ENCODE assay signal across 2 cellular contexts in the genomic region with DNA sequence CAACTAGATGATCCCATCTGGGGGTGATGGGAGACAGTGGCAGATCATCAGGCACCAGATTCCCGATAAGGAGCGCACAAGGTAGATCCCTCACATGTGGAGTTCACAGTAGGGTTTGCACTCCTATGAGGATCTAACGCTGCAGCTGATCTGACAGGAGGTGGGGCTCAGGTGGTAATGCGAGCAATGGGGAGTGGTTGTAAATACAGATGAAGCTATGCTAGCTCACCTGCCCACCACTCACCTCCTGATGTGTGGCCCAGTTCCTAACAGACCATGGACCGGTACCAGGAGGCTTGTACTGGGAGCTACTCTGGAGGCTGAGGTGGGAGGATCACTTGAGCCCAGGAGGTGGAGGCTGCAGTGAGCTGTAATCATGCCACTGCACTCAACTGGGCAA.
TF ChIP-seq lines count a peak whose summit lies in the region.

No MANE protein-coding gene starts in this region.

TF ChIP-seq in H1, 55 proteins besides CTCF, POLR2A, EP300 and RAD21:
- TF ChIP-seq GABPA (IDR thresholded peaks at IDR 0.05; ENCODE audit: borderline replicate concordance, insufficient read depth, low read length) (no peak), RNF2 (IDR thresholded peaks at IDR 0.05; ENCODE audit: borderline replicate concordance, low read depth, low read length, missing control alignments, poor library complexity, severe bottlenecking) (no peak), EGR1 (IDR thresholded peaks at IDR 0.05; ENCODE audit: borderline replicate concordance, low read depth, low read length) (no peak), CEBPB (IDR thresholded peaks at IDR 0.05; ENCODE audit: low read depth, low read length) (no peak), JUN (IDR thresholded peaks at IDR 0.05; ENCODE audit: low read depth, low read length) (no peak), RBBP5 (IDR thresholded peaks at IDR 0.05; ENCODE audit: borderline replicate concordance, low read depth, low read length) (no peak), BRCA1 (IDR thresholded peaks at IDR 0.05; ENCODE audit: low read depth, low read length) (no peak), KDM4A (IDR thresholded peaks at IDR 0.05; ENCODE audit: low read depth, low read length, severe bottlenecking) (no peak), CBX5 (IDR thresholded peaks at IDR 0.05; ENCODE audit: low read depth, low read length) (no peak), SP2 (IDR thresholded peaks at IDR 0.05; ENCODE audit: low read length) (no peak), HDAC6 (IDR thresholded peaks at IDR 0.05; ENCODE audit: low read depth, low read length) (no peak), MAX (IDR thresholded peaks at IDR 0.05) (no peak), SIX5 (IDR thresholded peaks at IDR 0.05; ENCODE audit: low read depth, low read length) (no peak)

TF ChIP-seq in HepG2, 621 proteins besides CTCF, POLR2A, EP300 and RAD21:
- no peak for TF ChIP-seq ZBTB25 (CRISPR knock-in tag; IDR thresholded peaks at IDR 0.05)
- TF ChIP-seq MTA3 (CRISPR knock-in tag; IDR thresholded peaks at IDR 0.05), result no peak
- no peak for TF ChIP-seq ZNF34 (CRISPR knock-in tag; IDR thresholded peaks at IDR 0.05; ENCODE audit: borderline replicate concordance)
- TF ChIP-seq ZNF143 (CRISPR knock-in tag; IDR thresholded peaks at IDR 0.05), result no peak
- no peak for TF ChIP-seq NR2C2 (CRISPR knock-in tag; IDR thresholded peaks at IDR 0.05; ENCODE audit: borderline replicate concordance)
- TF ChIP-seq CEBPZ (IDR thresholded peaks at IDR 0.05; ENCODE audit: low read length), result no peak
- no peak for TF ChIP-seq MAF1 (CRISPR knock-in tag; IDR thresholded peaks at IDR 0.05; ENCODE audit: borderline replicate concordance)
- no peak for TF ChIP-seq ZNF557 (CRISPR knock-in tag; IDR thresholded peaks at IDR 0.05)
- TF ChIP-seq, protein P1, sequence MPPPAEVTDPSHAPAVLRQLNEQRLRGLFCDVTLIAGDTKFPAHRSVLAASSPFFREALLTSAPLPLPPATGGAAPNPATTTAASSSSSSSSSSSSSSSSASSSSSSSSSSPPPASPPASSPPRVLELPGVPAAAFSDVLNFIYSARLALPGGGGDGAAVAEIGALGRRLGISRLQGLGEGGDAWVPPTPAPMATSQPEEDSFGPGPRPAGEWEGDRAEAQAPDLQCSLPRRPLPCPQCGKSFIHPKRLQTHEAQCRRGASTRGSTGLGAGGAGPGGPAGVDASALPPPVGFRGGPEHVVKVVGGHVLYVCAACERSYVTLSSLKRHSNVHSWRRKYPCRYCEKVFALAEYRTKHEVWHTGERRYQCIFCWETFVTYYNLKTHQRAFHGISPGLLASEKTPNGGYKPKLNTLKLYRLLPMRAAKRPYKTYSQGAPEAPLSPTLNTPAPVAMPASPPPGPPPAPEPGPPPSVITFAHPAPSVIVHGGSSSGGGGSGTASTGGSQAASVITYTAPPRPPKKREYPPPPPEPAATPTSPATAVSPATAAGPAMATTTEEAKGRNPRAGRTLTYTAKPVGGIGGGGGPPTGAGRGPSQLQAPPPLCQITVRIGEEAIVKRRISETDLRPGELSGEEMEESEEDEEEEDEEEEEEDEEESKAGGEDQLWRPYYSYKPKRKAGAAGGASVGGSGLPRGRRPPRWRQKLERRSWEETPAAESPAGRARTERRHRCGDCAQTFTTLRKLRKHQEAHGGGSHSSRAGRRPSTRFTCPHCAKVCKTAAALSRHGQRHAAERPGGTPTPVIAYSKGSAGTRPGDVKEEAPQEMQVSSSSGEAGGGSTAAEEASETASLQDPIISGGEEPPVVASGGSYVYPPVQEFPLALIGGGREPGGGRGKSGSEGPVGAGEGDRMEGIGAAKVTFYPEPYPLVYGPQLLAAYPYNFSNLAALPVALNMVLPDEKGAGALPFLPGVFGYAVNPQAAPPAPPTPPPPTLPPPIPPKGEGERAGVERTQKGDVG (CRISPR knock-in tag; IDR thresholded peaks at IDR 0.05; ENCODE audit: borderline replicate concordance), result no peak
- TF ChIP-seq ZNF83 (CRISPR knock-in tag; IDR thresholded peaks at IDR 0.05; ENCODE audit: borderline replicate concordance), result no peak
- TF ChIP-seq, protein P2, sequence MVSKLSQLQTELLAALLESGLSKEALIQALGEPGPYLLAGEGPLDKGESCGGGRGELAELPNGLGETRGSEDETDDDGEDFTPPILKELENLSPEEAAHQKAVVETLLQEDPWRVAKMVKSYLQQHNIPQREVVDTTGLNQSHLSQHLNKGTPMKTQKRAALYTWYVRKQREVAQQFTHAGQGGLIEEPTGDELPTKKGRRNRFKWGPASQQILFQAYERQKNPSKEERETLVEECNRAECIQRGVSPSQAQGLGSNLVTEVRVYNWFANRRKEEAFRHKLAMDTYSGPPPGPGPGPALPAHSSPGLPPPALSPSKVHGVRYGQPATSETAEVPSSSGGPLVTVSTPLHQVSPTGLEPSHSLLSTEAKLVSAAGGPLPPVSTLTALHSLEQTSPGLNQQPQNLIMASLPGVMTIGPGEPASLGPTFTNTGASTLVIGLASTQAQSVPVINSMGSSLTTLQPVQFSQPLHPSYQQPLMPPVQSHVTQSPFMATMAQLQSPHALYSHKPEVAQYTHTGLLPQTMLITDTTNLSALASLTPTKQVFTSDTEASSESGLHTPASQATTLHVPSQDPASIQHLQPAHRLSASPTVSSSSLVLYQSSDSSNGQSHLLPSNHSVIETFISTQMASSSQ (IDR thresholded peaks at IDR 0.05; ENCODE audit: low read depth), result no peak
- TF ChIP-seq, protein P2 (CRISPR knock-in tag; IDR thresholded peaks at IDR 0.05; ENCODE audit: borderline replicate concordance), result no peak
- no peak for TF ChIP-seq ETV6 (CRISPR knock-in tag; conservative IDR thresholded peaks at IDR 0.05)
- TF ChIP-seq, protein P3, sequence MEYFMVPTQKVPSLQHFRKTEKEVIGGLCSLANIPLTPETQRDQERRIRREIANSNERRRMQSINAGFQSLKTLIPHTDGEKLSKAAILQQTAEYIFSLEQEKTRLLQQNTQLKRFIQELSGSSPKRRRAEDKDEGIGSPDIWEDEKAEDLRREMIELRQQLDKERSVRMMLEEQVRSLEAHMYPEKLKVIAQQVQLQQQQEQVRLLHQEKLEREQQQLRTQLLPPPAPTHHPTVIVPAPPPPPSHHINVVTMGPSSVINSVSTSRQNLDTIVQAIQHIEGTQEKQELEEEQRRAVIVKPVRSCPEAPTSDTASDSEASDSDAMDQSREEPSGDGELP (IDR thresholded peaks at IDR 0.05; ENCODE audit: borderline replicate concordance, low read depth), result no peak
- TF ChIP-seq, protein P4, sequence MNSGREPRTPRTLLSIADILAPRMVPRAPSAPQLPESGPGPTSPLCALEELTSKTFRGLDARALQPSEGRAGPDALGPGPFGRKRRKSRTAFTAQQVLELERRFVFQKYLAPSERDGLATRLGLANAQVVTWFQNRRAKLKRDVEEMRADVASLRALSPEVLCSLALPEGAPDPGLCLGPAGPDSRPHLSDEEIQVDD (CRISPR knock-in tag; IDR thresholded peaks at IDR 0.05; ENCODE audit: borderline replicate concordance), result no peak
- TF ChIP-seq NCOA5 (CRISPR knock-in tag; IDR thresholded peaks at IDR 0.05), result no peak
- TF ChIP-seq IRF9 (CRISPR knock-in tag; IDR thresholded peaks at IDR 0.05; ENCODE audit: borderline replicate concordance), result no peak
- TF ChIP-seq TBX2 (CRISPR knock-in tag; IDR thresholded peaks at IDR 0.05; ENCODE audit: borderline replicate concordance), result no peak
- no peak for TF ChIP-seq AHR (CRISPR knock-in tag; IDR thresholded peaks at IDR 0.05)
